Comparison of ENCODE assay signal across 2 cellular contexts in the genomic region with DNA sequence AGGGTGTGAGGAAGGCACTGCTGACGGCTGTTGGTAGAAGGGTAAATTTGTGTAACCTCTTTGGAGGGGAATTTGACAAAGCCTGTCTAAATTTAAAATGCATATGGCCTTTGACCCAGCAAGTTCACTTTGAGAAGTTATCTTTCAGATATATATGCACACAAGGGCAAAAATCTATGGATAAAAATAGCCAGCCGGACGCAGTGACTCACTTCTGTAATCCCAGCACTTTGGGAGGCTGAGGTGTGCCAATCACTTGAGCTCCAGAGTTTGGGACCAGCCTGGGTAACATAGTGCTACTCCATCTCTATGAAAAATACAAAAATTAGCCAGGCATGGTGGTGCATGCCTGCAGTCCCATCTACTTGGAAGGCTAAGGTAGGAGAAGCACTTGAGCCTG.
TF ChIP-seq lines count a peak whose summit lies in the region.

No MANE protein-coding gene starts in this region.

TF ChIP-seq in IMR-90, 13 proteins besides CTCF, POLR2A, EP300 and RAD21:
- no peak for TF ChIP-seq MAFK (IDR thresholded peaks at IDR 0.05; ENCODE audit: low read depth, low read length)
- no peak for TF ChIP-seq MXI1 (IDR thresholded peaks at IDR 0.05; ENCODE audit: borderline replicate concordance, low read depth, low read length)
- TF ChIP-seq RCOR1 (IDR thresholded peaks at IDR 0.05; ENCODE audit: insufficient replicate concordance, low read length): no peak
- TF ChIP-seq CEBPB (IDR thresholded peaks at IDR 0.05; ENCODE audit: low read depth, low read length): no peak
- TF ChIP-seq SMC3 (IDR thresholded peaks at IDR 0.05; ENCODE audit: low read depth, low read length): no peak
- no peak for TF ChIP-seq MAZ (IDR thresholded peaks at IDR 0.05; ENCODE audit: borderline replicate concordance, low read depth, low read length)
- TF ChIP-seq FOS (IDR thresholded peaks at IDR 0.05; ENCODE audit: low read depth, low read length): no peak
- TF ChIP-seq, protein P1, sequence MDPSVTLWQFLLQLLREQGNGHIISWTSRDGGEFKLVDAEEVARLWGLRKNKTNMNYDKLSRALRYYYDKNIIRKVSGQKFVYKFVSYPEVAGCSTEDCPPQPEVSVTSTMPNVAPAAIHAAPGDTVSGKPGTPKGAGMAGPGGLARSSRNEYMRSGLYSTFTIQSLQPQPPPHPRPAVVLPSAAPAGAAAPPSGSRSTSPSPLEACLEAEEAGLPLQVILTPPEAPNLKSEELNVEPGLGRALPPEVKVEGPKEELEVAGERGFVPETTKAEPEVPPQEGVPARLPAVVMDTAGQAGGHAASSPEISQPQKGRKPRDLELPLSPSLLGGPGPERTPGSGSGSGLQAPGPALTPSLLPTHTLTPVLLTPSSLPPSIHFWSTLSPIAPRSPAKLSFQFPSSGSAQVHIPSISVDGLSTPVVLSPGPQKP (IDR thresholded peaks at IDR 0.05; ENCODE audit: borderline replicate concordance, low read depth, low read length): no peak
- TF ChIP-seq, protein P2, sequence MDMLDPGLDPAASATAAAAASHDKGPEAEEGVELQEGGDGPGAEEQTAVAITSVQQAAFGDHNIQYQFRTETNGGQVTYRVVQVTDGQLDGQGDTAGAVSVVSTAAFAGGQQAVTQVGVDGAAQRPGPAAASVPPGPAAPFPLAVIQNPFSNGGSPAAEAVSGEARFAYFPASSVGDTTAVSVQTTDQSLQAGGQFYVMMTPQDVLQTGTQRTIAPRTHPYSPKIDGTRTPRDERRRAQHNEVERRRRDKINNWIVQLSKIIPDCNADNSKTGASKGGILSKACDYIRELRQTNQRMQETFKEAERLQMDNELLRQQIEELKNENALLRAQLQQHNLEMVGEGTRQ (IDR thresholded peaks at IDR 0.05; ENCODE audit: low read depth, low read length): no peak
- TF ChIP-seq CHD1 (IDR thresholded peaks at IDR 0.05; ENCODE audit: low read depth, low read length): no peak
- TF ChIP-seq NFE2L2 (IDR thresholded peaks at IDR 0.05; ENCODE audit: low read depth, low read length): no peak
- no peak for TF ChIP-seq BHLHE40 (IDR thresholded peaks at IDR 0.05; ENCODE audit: low read depth, low read length)
- TF ChIP-seq RFX5 (IDR thresholded peaks at IDR 0.05; ENCODE audit: low read depth, low read length): no peak

TF ChIP-seq in liver, 16 proteins besides CTCF, POLR2A, EP300 and RAD21:
- TF ChIP-seq FOXA1 (IDR thresholded peaks at IDR 0.05) (no peak), YY1 (IDR thresholded peaks at IDR 0.05) (no peak), FOXA2 (IDR thresholded peaks at IDR 0.05) (no peak), RXRA (IDR thresholded peaks at IDR 0.05) (no peak)
- TF ChIP-seq, protein P3, sequence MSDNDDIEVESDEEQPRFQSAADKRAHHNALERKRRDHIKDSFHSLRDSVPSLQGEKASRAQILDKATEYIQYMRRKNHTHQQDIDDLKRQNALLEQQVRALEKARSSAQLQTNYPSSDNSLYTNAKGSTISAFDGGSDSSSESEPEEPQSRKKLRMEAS (IDR thresholded peaks at IDR 0.05): no peak
- TF ChIP-seq, protein P4, sequence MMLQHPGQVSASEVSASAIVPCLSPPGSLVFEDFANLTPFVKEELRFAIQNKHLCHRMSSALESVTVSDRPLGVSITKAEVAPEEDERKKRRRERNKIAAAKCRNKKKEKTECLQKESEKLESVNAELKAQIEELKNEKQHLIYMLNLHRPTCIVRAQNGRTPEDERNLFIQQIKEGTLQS (IDR thresholded peaks at IDR 0.05): no peak
TF ChIP-seq in liver: peak in this region for 0.
